8 cellular contexts compared by ENCODE assay signal in the genomic region with DNA sequence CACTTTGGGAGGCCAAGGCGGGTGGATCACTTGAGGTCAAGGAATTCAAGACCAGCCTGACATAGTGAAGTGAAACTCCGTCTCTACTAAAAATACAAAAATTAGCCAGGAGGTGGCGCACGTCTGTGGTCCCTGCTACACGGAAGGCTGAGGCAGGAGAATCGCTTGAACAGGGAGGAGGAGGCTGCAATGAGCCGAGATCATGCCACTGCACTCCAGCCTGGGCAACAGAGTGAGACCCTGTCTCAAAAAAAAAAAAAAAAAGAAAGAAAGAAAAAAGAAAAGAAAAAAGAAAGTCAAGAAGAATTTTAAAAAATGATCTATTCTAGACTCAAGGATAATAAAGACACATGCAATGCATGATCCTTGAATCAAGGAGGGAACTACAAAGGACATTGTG. TPM values are rescaled to one million over a fixed set of nuclear protein-coding genes. Genes with fewer than 3 reads are reported as not detected.
DNase-seq lines count a peak whose midpoint lies in the region; ATAC-seq, FAIRE-seq and TF ChIP-seq lines count a peak whose summit lies in the region.
"Not testable (repeated sequence)": the region's sequence is repeated elsewhere in the genome, so short reads cannot be mapped to it uniquely, and the experiment has no call there.

No MANE protein-coding gene starts in this region.

- not testable (repeated sequence) for H3K27me3 ChIP-seq in SJCRH30; HepG2 (ENCODE audit: control insufficient read depth in 1 of 2, insufficient read depth in 2 of 2, low read length in 2 of 2)

- in situ Hi-C loops in HepG2 (cut with HindIII; ENCODE audit: extremely low pct_ligation_motif_present, low pct_unique_long_range_greater_than_20kb) = not testable (repeated sequence)

- H2AFZ ChIP-seq in HepG2 (ENCODE audit: low read length) = not testable (repeated sequence)

- intact Hi-C loops in HepG2 (cut with micrococcal nuclease; ENCODE audit: unreplicated experiment) = loop anchor here (1.0 kb wide), 2 partner anchors 21 to 61 kb away; no protein-coding TSS in a partner anchor

- not testable (repeated sequence) for H3K27ac Mint-ChIP-seq in effector memory CD8-positive, alpha-beta T cell

- H4K20me1 ChIP-seq in HepG2 (ENCODE audit: insufficient read depth, low read length) = not testable (repeated sequence)

- ATAC-seq in GM18909 (IDR thresholded peaks at IDR 0.05; ENCODE audit: poor library complexity, unreplicated experiment) (peak; percentile 51), HepG2 (peak; percentile 86)
- ATAC-seq in effector memory CD8-positive, alpha-beta T cell (replicated peaks) = peak; percentile 61

- not testable (repeated sequence) for H3K36me3 ChIP-seq in SJCRH30; HepG2 (replicated peaks in 1 of 2; ENCODE audit: control insufficient read depth in 1 of 2, insufficient read depth in 2 of 2, low read length in 2 of 2)

- POLR2A ChIA-PET in HepG2 (lab: Yijun Ruan, JAX) = not testable (repeated sequence)

- H3K9ac ChIP-seq in HepG2 (ENCODE audit: insufficient read depth, low read depth, low read length) = not testable (repeated sequence)

- FAIRE-seq in HepG2 (lab: Jason Lieb, UNC) = peak; percentile 88

- H3K79me2 ChIP-seq in HepG2 (ENCODE audit: insufficient read depth, low read length) = not testable (repeated sequence)

- 2% methylated on average over 7 of the region's 7 CpGs for WGBS in HepG2 (ENCODE audit: low lambda C conversion rate)

- H3K27me3 Mint-ChIP-seq in effector memory CD8-positive, alpha-beta T cell = peaks cover 30 to 46% of the 10 kb centered on the region in 2 donors

- not testable (repeated sequence) for H3K4me1 Mint-ChIP-seq in effector memory CD8-positive, alpha-beta T cell (ENCODE audit: low read depth in 2 of 2)

- not testable (repeated sequence) for TF ChIP-seq POLR2A in HepG2 (IDR thresholded peaks at IDR 0.05; ENCODE audit: insufficient read depth in 1 of 2, low read depth in 2 of 2, low read length in 2 of 2)

- peak; percentile 63; the same call in 1 of the 2 replicates for TF ChIP-seq RAD21 in HepG2 (CRISPR knock-in tag; IDR thresholded peaks at IDR 0.05)

- H3K4me3 ChIP-seq in SJCRH30; HepG2 (replicated peaks in 1 of 3; ENCODE audit: insufficient read depth in 1 of 3, low read depth in 2 of 3, low read length in 3 of 3): not testable (repeated sequence)

- DNase-seq in AG08395 (ENCODE audit: low spot score) (peak; percentile 25), NCI-H1092 (lab: John Stamatoyannopoulos, UW) (peak; percentile 38), SJCRH30 (peak; percentile 57 to 78), activated T-cell treated with anti-CD3 and anti-CD28 coated beads for 48 hours (ENCODE audit: low read depth) (peak; percentile 21), HepG2 (ENCODE audit: low spot score) (peak; percentile 68)
- peak; percentile 51 to 63 (median 58) for DNase-seq in effector memory CD8-positive, alpha-beta T cell
- DNase-seq in stimulated activated CD4-positive, alpha-beta T cell treated with anti-CD3 and anti-CD28 coated beads, Interleukin-1b, Interleukin-23, amount 100 ng/mL, for 4 hours (ENCODE audit: low read depth in 2 of 2) = peak; percentile 27 to 51

- not testable (repeated sequence) for H3K4me1 ChIP-seq in SJCRH30
- peaks cover 35% of the 10 kb centered on the region for H3K4me1 ChIP-seq in HepG2 (ENCODE audit: insufficient read depth, low read length)

- not testable (repeated sequence) for H3K4me2 ChIP-seq in HepG2 (ENCODE audit: low read depth, low read length)

- not testable (repeated sequence) for H3K4me3 Mint-ChIP-seq in effector memory CD8-positive, alpha-beta T cell

- H3K36me3 Mint-ChIP-seq in effector memory CD8-positive, alpha-beta T cell (ENCODE audit: insufficient read depth) = not testable (repeated sequence)

- H3K9me3 ChIP-seq in SJCRH30 (replicated peaks); HepG2 (ENCODE audit: low read length): not testable (repeated sequence)

- TF ChIP-seq CTCF in HepG2 (CRISPR knock-in tag; IDR thresholded peaks at IDR 0.05) = peak; percentile 88

- CTCF ChIA-PET in HepG2 (lab: Yijun Ruan, JAX; ENCODE audit: low intra/inter-chr PET ratio, low total read pairs) = interaction anchor here (0.6 to 2.9 kb wide), 7 partner anchors 9 to 314 kb away, joined by 3 to 41 read pairs (median 5); no protein-coding TSS in a partner anchor

- not testable (repeated sequence) for H3K9me3 Mint-ChIP-seq in effector memory CD8-positive, alpha-beta T cell

- TF ChIP-seq EP300 in HepG2 (IDR thresholded peaks at IDR 0.05; ENCODE audit: low read depth in 2 of 2, low read length in 2 of 2); HepG2 (CRISPR knock-in tag; IDR thresholded peaks at IDR 0.05; ENCODE audit: borderline replicate concordance): not testable (repeated sequence)

- not testable (repeated sequence) for BruUV-seq in HepG2 (replicated peaks; lab: Mats Ljungman, UMichigan)

- not testable (repeated sequence) for H3K27ac ChIP-seq in SJCRH30; HepG2 (ENCODE audit: extremely low read length, insufficient read depth, low read length)

RNA-seq across cellular contexts. Expression of gene UNC5CL, which starts 32.8 kb away (rescaled TPM):
- 0.23 and 0.40 TPM in 2 replicates for total RNA-seq in SJCRH30 (2014; rRNA removed; shearing (Covaris generic))
- total RNA-seq in HepG2 (2016; rRNA removed; fragmentation: Illumina TruSeq; extraction: Trizol) = 0.87 and 2.4 TPM in 2 replicates
- 0.26 and 0.30 TPM in 2 replicates for total RNA-seq in HepG2 (2016; cell fraction: cytosol; rRNA removed; fragmentation: Illumina TruSeq; extraction: Trizol; ENCODE audit: low read depth)
- total RNA-seq in HepG2 (2016; cell fraction: insoluble cytoplasmic fraction; rRNA removed; fragmentation: Illumina TruSeq; extraction: Trizol) = 1.1 and 2.3 TPM in 2 replicates
- total RNA-seq in HepG2 (2016; cell fraction: membrane; rRNA removed; fragmentation: Illumina TruSeq; extraction: Trizol) = 0.55 and 0.80 TPM in 2 replicates
- total RNA-seq in HepG2 (2016; cell fraction: nucleus; rRNA removed; fragmentation: Illumina TruSeq; extraction: Trizol) = 3.5 and 4.1 TPM in 2 replicates
- polyA plus RNA-seq in HepG2 (2011; rRNA removed) = 2.5 TPM in 2 replicates
- 1.00 and 1.4 TPM in 2 replicates for polyA plus RNA-seq in HepG2 (2011; cell fraction: cytosol; rRNA removed)
- 15.4 and 20.4 TPM in 2 replicates for polyA plus RNA-seq in HepG2 (2011; cell fraction: nucleus; rRNA removed)
- 2.4 and 2.5 TPM in 2 replicates for polyA plus RNA-seq in HepG2 (2012)
- 0.23 and 0.29 TPM in 2 replicates for polyA plus RNA-seq in HepG2 (2016; cell fraction: cytosol; fragmentation: Illumina TruSeq; extraction: Trizol; ENCODE audit: low read depth)
- 0.71 and 0.86 TPM in 2 replicates for polyA plus RNA-seq in HepG2 (2016; cell fraction: insoluble cytoplasmic fraction; fragmentation: Illumina TruSeq; extraction: Trizol; ENCODE audit: low read depth)
- 0.43 and 0.89 TPM in 2 replicates for polyA plus RNA-seq in HepG2 (2016; cell fraction: membrane; fragmentation: Illumina TruSeq; extraction: Trizol; ENCODE audit: low read depth)
- polyA plus RNA-seq in HepG2 (2016; cell fraction: nucleus; fragmentation: Illumina TruSeq; extraction: Trizol; ENCODE audit: insufficient read depth, low read depth) = 9.8 and 11.9 TPM in 2 replicates
- 1.6 TPM in 1 of 2 replicates, not detected in the other for polyA minus RNA-seq in HepG2 (2011; rRNA and poly(A)+ RNA removed; ENCODE audit: low replicate concordance)
- polyA minus RNA-seq in HepG2 (2011; cell fraction: cytosol; rRNA and poly(A)+ RNA removed) = 0.35 TPM in 1 of 2 replicates, not detected in the other
- polyA minus RNA-seq in HepG2 (2011; cell fraction: nucleus; rRNA and poly(A)+ RNA removed) = 2.5 and 4.4 TPM in 2 replicates

RNA-seq across cellular contexts. Expression of gene TSPO2, which starts 36.0 kb away (rescaled TPM):
- not detected in 2 replicates for total RNA-seq in SJCRH30 (2014; rRNA removed; shearing (Covaris generic))
- total RNA-seq in HepG2 (2016; rRNA removed; fragmentation: Illumina TruSeq; extraction: Trizol) = not detected in 2 replicates
- not detected in 2 replicates for total RNA-seq in HepG2 (2016; cell fraction: cytosol; rRNA removed; fragmentation: Illumina TruSeq; extraction: Trizol; ENCODE audit: low read depth)
- total RNA-seq in HepG2 (2016; cell fraction: insoluble cytoplasmic fraction; rRNA removed; fragmentation: Illumina TruSeq; extraction: Trizol) = 0.21 and 0.28 TPM in 2 replicates
- not detected in 2 replicates for total RNA-seq in HepG2 (2016; cell fraction: membrane; rRNA removed; fragmentation: Illumina TruSeq; extraction: Trizol)
- total RNA-seq in HepG2 (2016; cell fraction: nucleus; rRNA removed; fragmentation: Illumina TruSeq; extraction: Trizol) = not detected in 2 replicates
- 0.14 and 0.55 TPM in 2 replicates for polyA plus RNA-seq in HepG2 (2011; rRNA removed)
- polyA plus RNA-seq in HepG2 (2011; cell fraction: cytosol; rRNA removed) = 0.14 and 0.51 TPM in 2 replicates
- polyA plus RNA-seq in HepG2 (2011; cell fraction: nucleus; rRNA removed) = 0.16 TPM in 1 of 2 replicates, not detected in the other
- 0.25 TPM in 1 of 2 replicates, not detected in the other for polyA plus RNA-seq in HepG2 (2012)
- not detected in 2 replicates for polyA plus RNA-seq in HepG2 (2016; cell fraction: cytosol; fragmentation: Illumina TruSeq; extraction: Trizol; ENCODE audit: low read depth)
- polyA plus RNA-seq in HepG2 (2016; cell fraction: insoluble cytoplasmic fraction; fragmentation: Illumina TruSeq; extraction: Trizol; ENCODE audit: low read depth) = not detected in 2 replicates
- not detected in 2 replicates for polyA plus RNA-seq in HepG2 (2016; cell fraction: membrane; fragmentation: Illumina TruSeq; extraction: Trizol; ENCODE audit: low read depth)
- polyA plus RNA-seq in HepG2 (2016; cell fraction: nucleus; fragmentation: Illumina TruSeq; extraction: Trizol; ENCODE audit: insufficient read depth, low read depth) = not detected in 2 replicates
- 0.72 TPM in 1 of 2 replicates, not detected in the other for polyA minus RNA-seq in HepG2 (2011; rRNA and poly(A)+ RNA removed; ENCODE audit: low replicate concordance)
- polyA minus RNA-seq in HepG2 (2011; cell fraction: cytosol; rRNA and poly(A)+ RNA removed) = not detected in 2 replicates
- not detected in 2 replicates for polyA minus RNA-seq in HepG2 (2011; cell fraction: nucleus; rRNA and poly(A)+ RNA removed)

RNA-seq across cellular contexts. Expression of gene APOBEC2, which starts 46.8 kb away (rescaled TPM):
- total RNA-seq in SJCRH30 (2014; rRNA removed; shearing (Covaris generic)) = 7.0 and 7.7 TPM in 2 replicates
- total RNA-seq in HepG2 (2016; rRNA removed; fragmentation: Illumina TruSeq; extraction: Trizol) = 0.09 and 0.35 TPM in 2 replicates
- not detected in 2 replicates for total RNA-seq in HepG2 (2016; cell fraction: cytosol; rRNA removed; fragmentation: Illumina TruSeq; extraction: Trizol; ENCODE audit: low read depth)
- total RNA-seq in HepG2 (2016; cell fraction: insoluble cytoplasmic fraction; rRNA removed; fragmentation: Illumina TruSeq; extraction: Trizol) = 0.09 and 0.33 TPM in 2 replicates
- total RNA-seq in HepG2 (2016; cell fraction: membrane; rRNA removed; fragmentation: Illumina TruSeq; extraction: Trizol) = not detected in 2 replicates
- total RNA-seq in HepG2 (2016; cell fraction: nucleus; rRNA removed; fragmentation: Illumina TruSeq; extraction: Trizol) = not detected in 2 replicates
- polyA plus RNA-seq in HepG2 (2011; rRNA removed) = not detected in 2 replicates
- polyA plus RNA-seq in HepG2 (2011; cell fraction: cytosol; rRNA removed) = 0.08 and 0.10 TPM in 2 replicates
- polyA plus RNA-seq in HepG2 (2011; cell fraction: nucleus; rRNA removed) = not detected in 2 replicates
- polyA plus RNA-seq in HepG2 (2012) = 0.28 and 0.79 TPM in 2 replicates
- not detected in 2 replicates for polyA plus RNA-seq in HepG2 (2016; cell fraction: cytosol; fragmentation: Illumina TruSeq; extraction: Trizol; ENCODE audit: low read depth)
- 0.44 TPM in 1 of 2 replicates, not detected in the other for polyA plus RNA-seq in HepG2 (2016; cell fraction: insoluble cytoplasmic fraction; fragmentation: Illumina TruSeq; extraction: Trizol; ENCODE audit: low read depth)
- not detected in 2 replicates for polyA plus RNA-seq in HepG2 (2016; cell fraction: membrane; fragmentation: Illumina TruSeq; extraction: Trizol; ENCODE audit: low read depth)
- not detected in 2 replicates for polyA plus RNA-seq in HepG2 (2016; cell fraction: nucleus; fragmentation: Illumina TruSeq; extraction: Trizol; ENCODE audit: insufficient read depth, low read depth)
- polyA minus RNA-seq in HepG2 (2011; rRNA and poly(A)+ RNA removed; ENCODE audit: low replicate concordance) = not detected in 2 replicates
- not detected in 2 replicates for polyA minus RNA-seq in HepG2 (2011; cell fraction: cytosol; rRNA and poly(A)+ RNA removed)
- polyA minus RNA-seq in HepG2 (2011; cell fraction: nucleus; rRNA and poly(A)+ RNA removed) = 0.64 TPM in 1 of 2 replicates, not detected in the other
